ENCODE assay signal across 25 cellular contexts in genomic region chr10:51031995-51032394, GRCh38. TPM values are rescaled to one million over a fixed set of nuclear protein-coding genes. Genes with fewer than 3 reads are reported as not detected.
DNase-seq lines count a peak whose midpoint lies in the region; ATAC-seq and TF ChIP-seq lines count a peak whose summit lies in the region.
"Had no signal": no experiment of that assay in that cellular context is flagged by ENCODE, and none has a peak within 500 bp of the region (broad histone marks: within the 10 kb centered on the region; RNA-seq: fewer than 3 reads in every experiment).

No MANE protein-coding gene starts in this region.

- no peak overlapping the region for H3K23ac ChIP-seq in H9 (ENCODE audit: insufficient read length, low read depth, low read length)

- TF ChIP-seq POLR2A in gastrocnemius medialis (IDR thresholded peaks at IDR 0.05) (no peak), esophagus squamous epithelium (IDR thresholded peaks at IDR 0.05) (no peak)

- H3K36me3 ChIP-seq in adipocyte (ENCODE audit: control insufficient read depth, insufficient read depth, low read length, severe bottlenecking) (no peaks in the 10 kb centered on the region), gastrocnemius medialis (no peaks in the 10 kb centered on the region), esophagus squamous epithelium (no peaks in the 10 kb centered on the region), upper lobe of right lung (no peaks in the 10 kb centered on the region)
- H3K36me3 ChIP-seq: prostate gland, sigmoid colon, WERI-Rb-1 had no signal

- no peaks in the 10 kb centered on the region; a peak in 1 of 5 replicates for H3K9me3 Mint-ChIP-seq in H9
- H3K9me3 Mint-ChIP-seq: activated CD4-positive, alpha-beta T cell treated with anti-CD3 and anti-CD28 coated beads, Interleukin-2, amount 10 ng/mL, durations not matched to agents 24 days and 14 days; activated T-helper 2 cell treated with anti-CD3 and anti-CD28 coated beads, Interferon-gamma antibody, Interleukin-2, Interleukin-4, amounts not matched to agents 10 μg/mL and 5 μg/mL and 100 μg/mL, durations not matched to agents 14 hours and 24 hours and 36 hours; CD8-positive, alpha-beta memory T cell; type B pancreatic cell had no signal

- H3K4me3 Mint-ChIP-seq in H9: no peak overlapping the region
- H3K4me3 Mint-ChIP-seq: activated CD4-positive, alpha-beta T cell treated with anti-CD3 and anti-CD28 coated beads, Interleukin-2, amount 10 ng/mL, durations not matched to agents 24 days and 14 days; B cell; CD8-positive, alpha-beta memory T cell; type B pancreatic cell had no signal

- H2AK5ac ChIP-seq in H9 (ENCODE audit: insufficient read length, low read length): no peak overlapping the region

- no peaks in the 10 kb centered on the region for H3K79me1 ChIP-seq in H9 (ENCODE audit: insufficient read depth, low read depth, low read length, poor library complexity, severe bottlenecking)

- no peak overlapping the region for H2BK20ac ChIP-seq in H9 (ENCODE audit: low read depth, low read length, poor library complexity, severe bottlenecking)

- no peak overlapping the region for H3K56ac ChIP-seq in H9 (ENCODE audit: insufficient read length, low read depth, low read length)

- no peak overlapping the region for H3K4ac ChIP-seq in H9 (ENCODE audit: low read depth, low read length)

- H3K79me2 ChIP-seq in H9 (ENCODE audit: insufficient read depth, low read length): no peaks in the 10 kb centered on the region

- no peak overlapping the region for H2BK5ac ChIP-seq in H9 (ENCODE audit: insufficient read length, low read length)

- no peak overlapping the region for H2BK120ac ChIP-seq in H9 (ENCODE audit: low read depth, low read length, poor library complexity, severe bottlenecking)

- H3K9ac ChIP-seq in H9 (ENCODE audit: extremely low read depth, insufficient read length, low read length): no peak overlapping the region
- no peak overlapping the region for H3K9ac ChIP-seq in adipocyte (ENCODE audit: low read length)

- H4K8ac ChIP-seq in H9 (replicated peaks; ENCODE audit: insufficient read length, low read depth, low read length): no peak overlapping the region

- H3K4me3 ChIP-seq in adipocyte (ENCODE audit: low read length): no peak overlapping the region
- H3K4me3 ChIP-seq in gastrocnemius medialis: no peak overlapping the region
- no peak overlapping the region for H3K4me3 ChIP-seq in esophagus squamous epithelium
- H3K4me3 ChIP-seq in upper lobe of right lung: no peak overlapping the region
- H3K4me3 ChIP-seq: prostate gland, sigmoid colon had no signal

- DNase-seq in H9 (peak; percentile 37), adipocyte (ENCODE audit: low read depth) (peak; percentile 64), iPS-NIHi11 (ENCODE audit: low spot score) (peak; percentile 33), gastrocnemius medialis (peak; percentile 69 to 74), NK-92 (lab: John Stamatoyannopoulos, UW; ENCODE audit: unreplicated experiment) (no peak), NCI-H510A (lab: John Stamatoyannopoulos, UW) (no peak), esophagus squamous epithelium (lab: John Stamatoyannopoulos, UW) (no peak), upper lobe of right lung (no peak)
- DNase-seq: ACHN; activated CD4-positive, alpha-beta T cell treated with anti-CD3 and anti-CD28 coated beads, Interleukin-2, amount 10 ng/mL, durations not matched to agents 24 days and 14 days; activated CD8-positive, alpha-beta memory T cell treated with anti-CD3 and anti-CD28 coated beads for 24 hours; activated naive CD4-positive, alpha-beta T cell treated with anti-CD3 and anti-CD28 coated beads, Interleukin-2, amount 50 U/mL, for 16 hours; activated T-cell treated with anti-CD3 and anti-CD28 coated beads for 4 hours; amniotic stem cell; CD8-positive, alpha-beta memory T cell; effector CD4-positive, alpha-beta T cell; hippocampal formation; left ventricle myocardium superior; sigmoid colon; stimulated activated CD4-positive, alpha-beta T cell treated with anti-CD3 and anti-CD28 coated beads, Interleukin-4, amount 100 ng/mL, for 1 hour; WERI-Rb-1 had no signal

- H3K27me3 Mint-ChIP-seq in H9 (ENCODE audit: low read depth): no peaks in the 10 kb centered on the region
- H3K27me3 Mint-ChIP-seq: activated CD4-positive, alpha-beta T cell treated with anti-CD3 and anti-CD28 coated beads, Interleukin-2, amount 10 ng/mL, durations not matched to agents 24 days and 14 days; B cell; type B pancreatic cell had no signal

- H2BK12ac ChIP-seq in H9 (ENCODE audit: insufficient read length, low read depth, low read length): no peak overlapping the region

- in situ Hi-C loops in gastrocnemius medialis (cut with MboI; ENCODE audit: low sequenced_read_pairs in 4 of 4): no loop called here

- H3K4me1 ChIP-seq in H9 (ENCODE audit: insufficient read depth, low read length) (peaks cover 13% of the 10 kb centered on the region), adipocyte (ENCODE audit: control insufficient read depth, insufficient read depth, low read length) (peaks cover 49% of the 10 kb centered on the region), gastrocnemius medialis (peaks cover 20 to 40% of the 10 kb centered on the region in 2 donors), esophagus squamous epithelium (peaks cover 0 to 15% (median 0%) of the 10 kb centered on the region in 3 donors), upper lobe of right lung (no peaks in the 10 kb centered on the region)
- H3K4me1 ChIP-seq: prostate gland had no signal

- peaks cover 36 to 43% of the 10 kb centered on the region in 2 experiments for H3K4me1 Mint-ChIP-seq in H9
- H3K4me1 Mint-ChIP-seq: activated CD4-positive, alpha-beta T cell treated with anti-CD3 and anti-CD28 coated beads, Interleukin-2, amount 10 ng/mL, durations not matched to agents 24 days and 14 days; B cell; CD8-positive, alpha-beta memory T cell had no signal

- H4K91ac ChIP-seq in H9 (ENCODE audit: insufficient read length, low read depth, low read length): no peak overlapping the region

- H3K27me3 ChIP-seq in H9 (ENCODE audit: insufficient read depth, low read length) (no peaks in the 10 kb centered on the region), adipocyte (replicated peaks; ENCODE audit: control insufficient read depth, insufficient read depth, low read length) (no peaks in the 10 kb centered on the region), gastrocnemius medialis (no peaks in the 10 kb centered on the region), esophagus squamous epithelium (no peaks in the 10 kb centered on the region), upper lobe of right lung (no peaks in the 10 kb centered on the region)
- H3K27me3 ChIP-seq: sigmoid colon had no signal

- WGBS in H9 (ENCODE audit: extremely low coverage, insufficient read length, low lambda C conversion rate): no CpG with 5 or more reads among the region's 1 CpG
- WGBS in esophagus squamous epithelium, 2 donors: 53 to 55% methylated on average over 1 of the region's 1 CpG

- H3K14ac ChIP-seq in H9 (ENCODE audit: insufficient read depth, low read length): no peak overlapping the region

- no peak overlapping the region for H3K18ac ChIP-seq in H9 (ENCODE audit: insufficient read length, low read depth, low read length)

- H3T11ph ChIP-seq in H9 (ENCODE audit: low read length): no peak overlapping the region

- no peaks in the 10 kb centered on the region for H4K20me1 ChIP-seq in H9 (ENCODE audit: control insufficient read depth, insufficient read depth, insufficient read length)

- H3K9me3 ChIP-seq in H9 (ENCODE audit: control insufficient read depth, low read depth, low read length) (no peaks in the 10 kb centered on the region), adipocyte (ENCODE audit: control insufficient read depth, low read length) (no peaks in the 10 kb centered on the region), gastrocnemius medialis (no peaks in the 10 kb centered on the region), esophagus squamous epithelium (no peaks in the 10 kb centered on the region), upper lobe of right lung (no peaks in the 10 kb centered on the region)
- H3K9me3 ChIP-seq: prostate gland, sigmoid colon had no signal

- no peak overlapping the region; a peak in 1 of 7 replicates for H3K27ac Mint-ChIP-seq in H9
- H3K27ac Mint-ChIP-seq: activated CD4-positive, alpha-beta T cell treated with anti-CD3 and anti-CD28 coated beads, Interleukin-2, amount 10 ng/mL, durations not matched to agents 24 days and 14 days; activated T-helper 2 cell treated with anti-CD3 and anti-CD28 coated beads, Interferon-gamma antibody, Interleukin-2, Interleukin-4, amounts not matched to agents 10 μg/mL and 5 μg/mL and 100 μg/mL, durations not matched to agents 14 hours and 24 hours and 36 hours; B cell; CD8-positive, alpha-beta memory T cell; type B pancreatic cell had no signal

- H2AFZ ChIP-seq in H9 (ENCODE audit: low read length): no peak overlapping the region

- H3K27ac ChIP-seq in H9 (ENCODE audit: insufficient read length, low read depth, low read length): no peak overlapping the region
- peak overlapping the region in 1 of 4 donors; percentile 26 for H3K27ac ChIP-seq in gastrocnemius medialis
- H3K27ac ChIP-seq in esophagus squamous epithelium: no peak overlapping the region
- no peak overlapping the region for H3K27ac ChIP-seq in upper lobe of right lung
- H3K27ac ChIP-seq: prostate gland, WERI-Rb-1 had no signal

- H3K36me3 Mint-ChIP-seq in H9 (ENCODE audit: insufficient read depth in 1 of 3, low read depth in 3 of 3): no peaks in the 10 kb centered on the region
- H3K36me3 Mint-ChIP-seq: CD8-positive, alpha-beta memory T cell; type B pancreatic cell had no signal

- intact Hi-C loops in gastrocnemius medialis (cut with DNase I; ENCODE audit: low total_unique reads): no loop called here
- intact Hi-C loops in esophagus squamous epithelium (cut with DNase I): no loop called here
- intact Hi-C loops in upper lobe of right lung (cut with DNase I): no loop called here

- no peak overlapping the region for H2BK15ac ChIP-seq in H9 (ENCODE audit: low read depth, low read length)

- no peak overlapping the region for H3K4me2 ChIP-seq in H9 (ENCODE audit: insufficient read depth, insufficient read length, low read length)

- H3K23me2 ChIP-seq in H9 (ENCODE audit: insufficient read length, low read depth, low read length, poor library complexity, severe bottlenecking): no peaks in the 10 kb centered on the region

- TF ChIP-seq CTCF in H9 (conservative IDR thresholded peaks at IDR 0.05): peak; percentile 29; the same call in 1 of the 3 replicates
- peak in 2 of 5 experiments; percentile 4 to 17 for TF ChIP-seq CTCF in gastrocnemius medialis (IDR thresholded peaks at IDR 0.05 in 4 of 5, conservative IDR thresholded peaks at IDR 0.05 in 1 of 5)
- TF ChIP-seq CTCF in esophagus squamous epithelium (IDR thresholded peaks at IDR 0.05): no peak
- no peak for TF ChIP-seq CTCF in upper lobe of right lung (IDR thresholded peaks at IDR 0.05)

- ATAC-seq in gastrocnemius medialis (peak; percentile 98), upper lobe of right lung (no peak)
- ATAC-seq: left ventricle myocardium superior had no signal

- no peak overlapping the region for H4K5ac ChIP-seq in H9 (ENCODE audit: insufficient read length, low read depth, low read length)

RNA-seq across cellular contexts. Expression of gene PRKG1, which starts 42.3 kb away (rescaled TPM):
- total RNA-seq in H9 (2021): 10.0 and 10.4 TPM in 2 replicates
- 10 to 100 TPM; 10.4 to 39.4 (median 25.1) TPM for total RNA-seq in gastrocnemius medialis
- 10 to 100 TPM in 1 of 4 donors, 1 to 10 TPM in 3; 2.0 to 10.9 (median 3.8) TPM for total RNA-seq in esophagus squamous epithelium
- total RNA-seq in upper lobe of right lung: 30.0 TPM
- total RNA-seq: activated CD4-positive, alpha-beta T cell treated with anti-CD3 and anti-CD28 coated beads, Interleukin-2, amount 10 ng/mL, durations not matched to agents 24 days and 14 days; activated T-helper 2 cell treated with anti-CD3 and anti-CD28 coated beads, Interferon-gamma antibody, Interleukin-2, Interleukin-4, amounts not matched to agents 10 μg/mL and 5 μg/mL and 100 μg/mL, durations not matched to agents 14 hours and 24 hours and 36 hours; B cell; CD8-positive, alpha-beta memory T cell had no signal

Comparison
In these comparisons a context has a peak if more than half of its experiments do, and no peak if none do; other contexts are left out.
1. DNase-seq: peak in H9 (single experiment), adipocyte (single experiment), iPS-NIHi11 (single experiment) and gastrocnemius medialis (2 of 2); none in NK-92 (single experiment), NCI-H510A (single experiment), esophagus squamous epithelium (single experiment) and upper lobe of right lung (single experiment).